1 cellular context compared by ENCODE assay signal in genomic region chr3:33074217-33075067, GRCh38.
TF ChIP-seq lines count a peak whose summit lies in the region.

No MANE protein-coding gene starts in this region.

TF ChIP-seq in H1, 55 proteins besides CTCF, POLR2A, EP300 and RAD21:
- TF ChIP-seq JUN (IDR thresholded peaks at IDR 0.05; ENCODE audit: low read depth, low read length) (no peak), BCL11A (IDR thresholded peaks at IDR 0.05; ENCODE audit: low read depth in 2 of 2, low read length in 2 of 2) (no peak), KDM1A (IDR thresholded peaks at IDR 0.05; ENCODE audit: borderline replicate concordance, low read length) (no peak), GABPA (IDR thresholded peaks at IDR 0.05; ENCODE audit: borderline replicate concordance, insufficient read depth, low read length) (no peak)
